In the genomic region with DNA sequence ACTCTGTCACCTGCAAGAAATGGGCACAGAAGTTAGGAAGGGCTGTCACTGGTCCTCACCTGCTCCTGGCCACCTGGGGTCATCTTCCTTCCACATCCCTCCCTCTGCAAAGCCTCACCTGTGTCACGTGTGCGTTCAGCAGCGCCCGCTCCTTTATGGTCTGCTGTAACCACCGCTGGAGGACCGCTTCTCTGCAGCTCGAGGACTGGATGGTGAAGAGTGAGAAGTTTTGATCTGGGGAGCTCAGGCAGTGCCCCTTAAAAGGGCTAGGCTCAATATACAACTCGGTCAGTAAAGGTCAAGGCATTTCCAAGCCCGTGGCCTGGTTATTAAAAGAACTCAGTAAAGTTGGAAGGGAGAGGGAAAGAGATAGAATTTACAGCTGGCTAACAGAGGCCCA, we compare ENCODE assay signal across 2 cellular contexts. TPM values are rescaled to one million over a fixed set of nuclear protein-coding genes. Genes with fewer than 3 reads are reported as not detected.
"Had no signal": no experiment of that assay in that cellular context is flagged by ENCODE, and none has a peak within 500 bp of the region (broad histone marks: within the 10 kb centered on the region; RNA-seq: fewer than 3 reads in every experiment).

No MANE protein-coding gene starts in this region.

RNA-seq across cellular contexts. Expression of gene GOLGA6A, which starts 6.6 kb away (rescaled TPM):
- total RNA-seq: HT-29, IMR-90 had no signal
- polyA plus RNA-seq: IMR-90 had no signal

RNA-seq across cellular contexts. Expression of gene ISLR2, which starts 54.6 kb away (rescaled TPM):
- total RNA-seq: HT-29, IMR-90 had no signal
- polyA plus RNA-seq: IMR-90 had no signal
